20 cellular contexts compared by ENCODE assay signal in genomic region chr21:25767921-25768320, GRCh38. TPM values are rescaled to one million over a fixed set of nuclear protein-coding genes. Genes with fewer than 3 reads are reported as not detected.
DNase-seq lines count a peak whose midpoint lies in the region; ATAC-seq and TF ChIP-seq lines count a peak whose summit lies in the region.
"Had no signal": no experiment of that assay in that cellular context is flagged by ENCODE, and none has a peak within 500 bp of the region (broad histone marks: within the 10 kb centered on the region; RNA-seq: fewer than 3 reads in every experiment).

No MANE protein-coding gene starts in this region.

- 0 out of 2 replicates have a peak overlapping the region, but pooled peaks have one; percentile 11 for H3K27ac ChIP-seq in SK-N-MC
- no peak overlapping the region for H3K27ac ChIP-seq in hepatocyte
- H3K27ac ChIP-seq in ovary = no peak overlapping the region
- H3K27ac ChIP-seq: BLaER1 had no signal

- H3K27me3 Mint-ChIP-seq in endothelial cell (ENCODE audit: unreplicated experiment) (no peaks in the 10 kb centered on the region), progenitor cell of endocrine pancreas (no peaks in the 10 kb centered on the region), Calu3 (ENCODE audit: unreplicated experiment) (no peaks in the 10 kb centered on the region)
- H3K27me3 Mint-ChIP-seq: CD4-positive, alpha-beta memory T cell; CD4-positive, CD25-positive, alpha-beta regulatory T cell; CD8-positive, alpha-beta memory T cell had no signal

- CTCF ChIA-PET in Calu3 (lab: Charles Lee) = no interaction called here

- no peak overlapping the region for H3K9ac ChIP-seq in SK-N-MC (ENCODE audit: insufficient read length)
- H3K9ac ChIP-seq: BLaER1 had no signal

- no peak for TF ChIP-seq POLR2A in ovary (IDR thresholded peaks at IDR 0.05)

- no peaks in the 10 kb centered on the region for H3K79me2 ChIP-seq in hepatocyte

- TF ChIP-seq EP300 in ovary (IDR thresholded peaks at IDR 0.05) = no peak

- H2AFZ ChIP-seq in hepatocyte = no peak overlapping the region

- peaks cover 7% of the 10 kb centered on the region for H3K4me1 Mint-ChIP-seq in endothelial cell (ENCODE audit: unreplicated experiment)
- H3K4me1 Mint-ChIP-seq in progenitor cell of endocrine pancreas (ENCODE audit: low read depth) = peaks cover 2% of the 10 kb centered on the region
- no peaks in the 10 kb centered on the region for H3K4me1 Mint-ChIP-seq in Calu3 (ENCODE audit: low read depth, unreplicated experiment)
- H3K4me1 Mint-ChIP-seq: CD4-positive, alpha-beta memory T cell had no signal

- TF ChIP-seq CTCF in endothelial cell (IDR thresholded peaks at IDR 0.05; ENCODE audit: unreplicated experiment) (no peak), progenitor cell of endocrine pancreas (IDR thresholded peaks at IDR 0.05; ENCODE audit: unreplicated experiment) (no peak), hepatocyte (IDR thresholded peaks at IDR 0.05; ENCODE audit: poor library complexity) (no peak), Calu3 (IDR thresholded peaks at IDR 0.05; ENCODE audit: unreplicated experiment) (no peak), ovary (IDR thresholded peaks at IDR 0.05) (no peak)

- DNase-seq in SK-N-MC (ENCODE audit: low read depth, low spot score) (no peak), endothelial cell (ENCODE audit: low spot score) (no peak), progenitor cell of endocrine pancreas (ENCODE audit: low spot score, unreplicated experiment) (no peak), hepatocyte (ENCODE audit: low spot score) (no peak), Calu3 (no peak), ovary (no peak)
- DNase-seq: 8988T; ACHN; BE2C; C1 segment of cervical spinal cord; CD4-positive, alpha-beta memory T cell; CD4-positive, CD25-positive, alpha-beta regulatory T cell; CD8-positive, alpha-beta memory T cell; COR-L47; DMS79 treated with DMSO at 0.1 percent for 48 hours; GDM1 had no signal

- WGBS in hepatocyte (ENCODE audit: low lambda C conversion rate, missing lambda C conversion rate) = 88% methylated on average over 3 of the region's 3 CpGs
- 85 to 87% (median 86%) methylated on average over 3 of the region's 3 CpGs for WGBS in ovary, 3 donors

- no peaks in the 10 kb centered on the region for H3K9me3 Mint-ChIP-seq in endothelial cell (ENCODE audit: unreplicated experiment)
- H3K9me3 Mint-ChIP-seq in progenitor cell of endocrine pancreas (ENCODE audit: low read depth) = no peaks in the 10 kb centered on the region
- no peaks in the 10 kb centered on the region for H3K9me3 Mint-ChIP-seq in Calu3 (ENCODE audit: low read depth, unreplicated experiment)
- H3K9me3 Mint-ChIP-seq: CD14-positive monocyte; CD4-positive, alpha-beta memory T cell; CD4-positive, CD25-positive, alpha-beta regulatory T cell; CD8-positive, alpha-beta memory T cell had no signal

- H3K9me3 ChIP-seq in SK-N-MC (ENCODE audit: low read depth, low read length) (no peaks in the 10 kb centered on the region), hepatocyte (ENCODE audit: low read depth) (no peaks in the 10 kb centered on the region), ovary (no peaks in the 10 kb centered on the region)
- H3K9me3 ChIP-seq: BE2C, BLaER1 had no signal

- H3K4me3 Mint-ChIP-seq in endothelial cell (ENCODE audit: unreplicated experiment) = no peak overlapping the region
- H3K4me3 Mint-ChIP-seq in progenitor cell of endocrine pancreas (ENCODE audit: low read depth) = no peak overlapping the region
- no peak overlapping the region for H3K4me3 Mint-ChIP-seq in Calu3 (ENCODE audit: low read depth, unreplicated experiment)
- H3K4me3 Mint-ChIP-seq: CD14-positive monocyte; CD4-positive, alpha-beta memory T cell; CD4-positive, CD25-positive, alpha-beta regulatory T cell; CD8-positive, alpha-beta memory T cell had no signal

- H3K4me1 ChIP-seq in hepatocyte (ENCODE audit: insufficient read depth) (no peaks in the 10 kb centered on the region), ovary (ENCODE audit: insufficient read depth) (no peaks in the 10 kb centered on the region)
- H3K4me1 ChIP-seq: BE2C had no signal

- ATAC-seq in GM19035 (IDR thresholded peaks at IDR 0.05; ENCODE audit: unreplicated experiment) = no peak
- ATAC-seq: GM12878 had no signal

- H4K20me1 ChIP-seq in hepatocyte (ENCODE audit: insufficient read depth, poor library complexity, severe bottlenecking) = no peaks in the 10 kb centered on the region
- H4K20me1 ChIP-seq: BLaER1 had no signal

- no peak overlapping the region for H3K4me2 ChIP-seq in hepatocyte
- H3K4me2 ChIP-seq: BLaER1 had no signal

- no peaks in the 10 kb centered on the region for H3K9me2 ChIP-seq in hepatocyte (replicated peaks; ENCODE audit: insufficient read depth)

- H3K27ac Mint-ChIP-seq in endothelial cell (ENCODE audit: unreplicated experiment) (peak overlapping the region; percentile 80), progenitor cell of endocrine pancreas (peak overlapping the region; percentile 76), Calu3 (ENCODE audit: unreplicated experiment) (no peak overlapping the region)
- H3K27ac Mint-ChIP-seq: CD14-positive monocyte; CD4-positive, alpha-beta memory T cell; CD4-positive, CD25-positive, alpha-beta regulatory T cell; CD8-positive, alpha-beta memory T cell had no signal

- H3K4me3 ChIP-seq in SK-N-MC (no peak overlapping the region), hepatocyte (no peak overlapping the region), ovary (no peak overlapping the region)
- H3K4me3 ChIP-seq: BLaER1, GM12878 had no signal

- intact Hi-C loops in Calu3 (cut with micrococcal nuclease; ENCODE audit: unreplicated experiment) = no loop called here
- intact Hi-C loops in ovary (cut with DNase I) = no loop called here

- peaks cover 3% of the 10 kb centered on the region for H3K36me3 Mint-ChIP-seq in endothelial cell (ENCODE audit: low read depth, unreplicated experiment)
- H3K36me3 Mint-ChIP-seq in progenitor cell of endocrine pancreas (ENCODE audit: insufficient read depth) = peaks cover 6% of the 10 kb centered on the region
- peaks cover 7% of the 10 kb centered on the region for H3K36me3 Mint-ChIP-seq in Calu3 (ENCODE audit: insufficient read depth, unreplicated experiment)

- H3K36me3 ChIP-seq in SK-N-MC (ENCODE audit: insufficient read depth, low read length) (peaks cover 45% of the 10 kb centered on the region), hepatocyte (replicated peaks; ENCODE audit: insufficient read depth, low read depth) (no peaks in the 10 kb centered on the region), ovary (no peaks in the 10 kb centered on the region)

- no peaks in the 10 kb centered on the region for H3K27me3 ChIP-seq in hepatocyte
- no peaks in the 10 kb centered on the region for H3K27me3 ChIP-seq in ovary
- H3K27me3 ChIP-seq: BE2C, BLaER1 had no signal

- BruUV-seq in Calu3 (replicated peaks; lab: Mats Ljungman, UMichigan) = no TSS peak

RNA-seq across cellular contexts. Expression of gene GABPA, which starts 33.1 kb away (rescaled TPM):
- 22.6 TPM for total RNA-seq in endothelial cell (ENCODE audit: unreplicated experiment)
- 21.8 and 23.5 TPM in 2 replicates for total RNA-seq in progenitor cell of endocrine pancreas
- total RNA-seq in hepatocyte = 26.1 and 29.8 TPM in 2 replicates
- 8.8 and 10.7 TPM in 2 replicates for polyA plus RNA-seq in hepatocyte
- total RNA-seq in Calu3 (2022) = 10.3 and 11.1 TPM in 2 replicates
- total RNA-seq in ovary = 10 to 100 TPM; 24.1 to 32.5 (median 25.8) TPM
- polyA plus RNA-seq in ovary = 10 to 100 TPM; 14.8 to 22.5 TPM

RNA-seq across cellular contexts. Expression of gene ATP5PF, which starts 33.2 kb away (rescaled TPM):
- total RNA-seq in endothelial cell (ENCODE audit: unreplicated experiment) = 119 TPM
- 138 and 144 TPM in 2 replicates for total RNA-seq in progenitor cell of endocrine pancreas
- total RNA-seq in hepatocyte = 178 and 190 TPM in 2 replicates
- 478 and 510 TPM in 2 replicates for polyA plus RNA-seq in hepatocyte
- 91.0 and 95.2 TPM in 2 replicates for total RNA-seq in Calu3 (2022)
- total RNA-seq in ovary = 100 to 1,000 TPM in 1 of 7 donors, 10 to 100 TPM in 6; 68.8 to 109 (median 76.1) TPM
- polyA plus RNA-seq in ovary = 100 to 1,000 TPM; 182 to 330 TPM
